In the genomic region with DNA sequence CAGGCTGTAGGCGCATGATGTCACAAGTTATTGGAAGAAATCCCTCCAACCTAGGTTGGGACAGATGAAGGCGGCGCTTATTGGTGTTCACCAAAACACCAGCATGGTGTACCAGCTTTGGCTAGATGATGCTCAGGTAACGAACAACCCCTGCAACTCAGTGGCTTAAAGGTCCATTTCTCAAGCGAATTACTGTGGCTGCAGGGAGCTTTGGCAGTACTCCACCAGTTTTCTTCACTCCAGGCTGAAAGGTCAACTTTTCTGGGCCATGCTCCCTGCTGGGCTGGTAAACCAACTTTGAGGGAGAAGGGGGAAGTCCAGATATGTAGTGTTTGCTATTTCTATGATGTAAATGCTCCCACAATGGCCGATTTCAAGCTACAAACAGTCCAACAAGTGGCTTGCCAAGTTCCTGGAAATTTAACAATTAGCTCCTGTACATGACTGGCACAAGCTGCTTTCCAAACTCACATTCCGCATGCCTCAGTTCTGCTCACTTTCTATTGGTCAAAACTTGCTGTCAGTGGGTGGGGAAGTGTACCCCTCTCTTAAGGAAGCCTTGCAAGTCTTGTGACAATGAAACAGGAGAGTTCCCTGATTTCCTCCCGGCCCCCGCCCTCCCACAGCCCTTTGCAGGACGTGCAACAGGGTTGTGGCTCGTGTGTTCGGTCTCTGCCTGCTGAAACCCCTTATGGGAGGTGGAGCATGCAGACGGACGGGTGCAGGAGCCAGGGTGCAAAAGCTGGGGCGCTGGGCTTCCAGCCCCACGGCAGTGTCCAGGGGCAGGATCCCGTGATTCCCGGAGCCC, we compare ENCODE assay signal across 8 cellular contexts. TPM values are rescaled to one million over a fixed set of nuclear protein-coding genes. Genes with fewer than 3 reads are reported as not detected.
A peak's percentile ranks its signal among the peaks of the same experiment; 100 is the strongest.
DNase-seq lines count a peak whose midpoint lies in the region; ATAC-seq and TF ChIP-seq lines count a peak whose summit lies in the region.

No MANE protein-coding gene starts in this region.

- no peaks in the 10 kb centered on the region for H3K9me3 Mint-ChIP-seq in activated CD4-positive, alpha-beta T cell treated with anti-CD3 and anti-CD28 coated beads for 36 hours (ENCODE audit: low read depth)
- no peaks in the 10 kb centered on the region for H3K9me3 Mint-ChIP-seq in endodermal cell
- H3K9me3 Mint-ChIP-seq in mesothelial cell of epicardium: peaks cover 6% of the 10 kb centered on the region

- no TSS peak for BruUV-seq in Panc1 (replicated peaks; lab: Mats Ljungman, UMichigan)

- H3K4me1 ChIP-seq in Panc1 (ENCODE audit: control insufficient read depth, insufficient read depth, low read length): peaks cover 14% of the 10 kb centered on the region
- H3K4me1 ChIP-seq in endodermal cell (ENCODE audit: control insufficient read depth, insufficient read depth, low read length): peaks cover 6% of the 10 kb centered on the region
- no peaks in the 10 kb centered on the region for H3K4me1 ChIP-seq in urinary bladder (ENCODE audit: insufficient read depth)

- H3K36me3 Mint-ChIP-seq in activated CD4-positive, alpha-beta T cell treated with anti-CD3 and anti-CD28 coated beads for 36 hours (ENCODE audit: low read depth): peaks cover 5% of the 10 kb centered on the region
- H3K36me3 Mint-ChIP-seq in endodermal cell (ENCODE audit: low read depth): peaks cover 21% of the 10 kb centered on the region
- H3K36me3 Mint-ChIP-seq in mesothelial cell of epicardium: peaks cover 25% of the 10 kb centered on the region

- peak overlapping the region; percentile 79 to 84 for H3K4me3 ChIP-seq in Panc1 (ENCODE audit: low read depth in 2 of 2, low read length in 2 of 2)
- H3K4me3 ChIP-seq in endodermal cell (ENCODE audit: low read length): peak overlapping the region; percentile 88
- H3K4me3 ChIP-seq in urinary bladder (ENCODE audit: low read depth, low read length): peak overlapping the region; percentile 63

- H3K4me3 Mint-ChIP-seq in activated CD4-positive, alpha-beta T cell treated with anti-CD3 and anti-CD28 coated beads for 36 hours: peak overlapping the region; percentile 85
- H3K4me3 Mint-ChIP-seq in endodermal cell (peak overlapping the region; percentile 77), mesothelial cell of epicardium (peak overlapping the region; percentile 91)

- H3K36me3 ChIP-seq in Panc1 (ENCODE audit: control insufficient read depth, insufficient read depth, low read length) (peaks cover 2% of the 10 kb centered on the region; the same call in 1 of the 2 replicates), endodermal cell (ENCODE audit: control insufficient read depth, insufficient read depth, low read length) (no peaks in the 10 kb centered on the region), urinary bladder (ENCODE audit: insufficient read depth) (no peaks in the 10 kb centered on the region)

- H3K9ac ChIP-seq in endodermal cell (ENCODE audit: extremely low read depth, low read length, poor library complexity, severe bottlenecking): peak overlapping the region; percentile 92

- H3K27me3 Mint-ChIP-seq in activated CD4-positive, alpha-beta T cell treated with anti-CD3 and anti-CD28 coated beads for 36 hours: peaks cover 2% of the 10 kb centered on the region
- H3K27me3 Mint-ChIP-seq in endodermal cell (ENCODE audit: insufficient read depth): no peaks in the 10 kb centered on the region
- no peaks in the 10 kb centered on the region for H3K27me3 Mint-ChIP-seq in mesothelial cell of epicardium (ENCODE audit: low read depth)

- peak overlapping the region; percentile 83 for H3K27ac Mint-ChIP-seq in activated CD4-positive, alpha-beta T cell treated with anti-CD3 and anti-CD28 coated beads for 36 hours
- H3K27ac Mint-ChIP-seq in endodermal cell (peak overlapping the region; percentile 93), mesothelial cell of epicardium (peak overlapping the region; percentile 98)

- TF ChIP-seq CTCF in Panc1 (IDR thresholded peaks at IDR 0.05) (no peak), endodermal cell (conservative IDR thresholded peaks at IDR 0.05) (no peak), mesothelial cell of epicardium (IDR thresholded peaks at IDR 0.05; ENCODE audit: unreplicated experiment) (no peak)

- CTCF ChIA-PET in activated CD4-positive, alpha-beta T cell treated with anti-CD3 and anti-CD28 coated beads for 36 hours (lab: Charles Lee): interaction anchor here (0.7 to 4.5 kb wide), 3 partner anchors 10 to 183 kb away, joined by 3 to 33 read pairs (median 9); partner anchors contain the start of gene AGGF1
- CTCF ChIA-PET in Panc1 (lab: Charles Lee): no interaction called here

- in situ Hi-C loops in Panc1 (cut with HindIII; ENCODE audit: low pct_unique_long_range_greater_than_20kb, low sequenced_read_pairs): no loop called here

- ATAC-seq in activated CD4-positive, alpha-beta T cell treated with anti-CD3 and anti-CD28 coated beads for 36 hours: no peak
- ATAC-seq in Panc1: no peak

- POLR2A ChIA-PET in activated CD4-positive, alpha-beta T cell treated with anti-CD3 and anti-CD28 coated beads for 36 hours (lab: Charles Lee): no interaction called here
- POLR2A ChIA-PET in Panc1 (lab: Charles Lee): interaction anchor here (0.6 kb wide), 1 partner anchor 719 kb away, joined by 4 read pairs; no protein-coding TSS in a partner anchor

- no peaks in the 10 kb centered on the region for H3K9me3 ChIP-seq in Panc1 (ENCODE audit: control insufficient read depth, insufficient read depth, low read depth, low read length)
- peaks cover 13% of the 10 kb centered on the region for H3K9me3 ChIP-seq in endodermal cell (ENCODE audit: control insufficient read depth, low read length)

- no peaks in the 10 kb centered on the region for H3K27me3 ChIP-seq in Panc1 (ENCODE audit: control insufficient read depth, insufficient read depth, low read length)
- H3K27me3 ChIP-seq in endodermal cell (ENCODE audit: control insufficient read depth, insufficient read depth, low read length, poor library complexity, severe bottlenecking): no peaks in the 10 kb centered on the region

- peaks cover 14% of the 10 kb centered on the region for H3K4me1 Mint-ChIP-seq in activated CD4-positive, alpha-beta T cell treated with anti-CD3 and anti-CD28 coated beads for 36 hours
- H3K4me1 Mint-ChIP-seq in endodermal cell (peaks cover 10% of the 10 kb centered on the region), mesothelial cell of epicardium (peaks cover 31% of the 10 kb centered on the region)

- H3K27ac ChIP-seq in Panc1 (ENCODE audit: low read length) (peak overlapping the region; percentile 94), endodermal cell (ENCODE audit: low read depth, low read length) (peak overlapping the region; percentile 96), urinary bladder (ENCODE audit: low read depth) (no peak overlapping the region)

- WGBS in endodermal cell (ENCODE audit: insufficient coverage in 1 of 2, insufficient read length in 1 of 2), 2 experiments: 75 to 76% methylated on average over 13 to 18 of the region's 18 CpGs
- 19% methylated on average over 18 of the region's 18 CpGs for WGBS in urinary bladder

- intact Hi-C loops in activated CD4-positive, alpha-beta T cell treated with anti-CD3 and anti-CD28 coated beads for 36 hours (cut with DNase I, micrococcal nuclease): loop anchor here (2.0 to 5.0 kb wide), 4 partner anchors 55 to 405 kb away; partner anchors contain the start of genes AGGF1 (in 2 of the 2) and WDR41 (in 1 of the 2)
- intact Hi-C loops in Panc1 (cut with micrococcal nuclease; ENCODE audit: unreplicated experiment): no loop called here

- DNase-seq in activated CD4-positive, alpha-beta T cell treated with anti-CD3 and anti-CD28 coated beads for 36 hours: peak; percentile 12
- DNase-seq in activated CD4-positive, alpha-beta T cell treated with anti-CD3 and anti-CD28 coated beads, Interleukin-2, amount 50 U/mL, for 4 hours: no peak
- no peak for DNase-seq in Panc1 (ENCODE audit: low read depth, low spot score)
- peak; percentile 72 for DNase-seq in endodermal cell
- DNase-seq in mesothelial cell of epicardium (ENCODE audit: low spot score in 2 of 2, unreplicated experiment in 2 of 2): no peak
- no peak for DNase-seq in activated gamma-delta T cell treated with Interleukin-2 at 50 U/mL for 16 hours
- no peak for DNase-seq in hepatic stellate cell (ENCODE audit: low spot score)

RNA-seq across cellular contexts. Expression of gene ZBED3, which starts 0.6 kb away (rescaled TPM):
- total RNA-seq in activated CD4-positive, alpha-beta T cell treated with anti-CD3 and anti-CD28 coated beads for 36 hours: 1 to 10 TPM; 2.2 to 2.9 TPM
- total RNA-seq in Panc1 (2021; ENCODE audit: unreplicated experiment) (6.8 TPM), endodermal cell (1 to 10 TPM; 5.3 to 5.6 TPM), mesothelial cell of epicardium (25.2 to 26.9 TPM (median 25.8 TPM) in 3 replicates), urinary bladder (4.7 TPM)
- 3.1 TPM for polyA plus RNA-seq in Panc1 (2012; ENCODE audit: insufficient read length)
- polyA plus RNA-seq in endodermal cell (2013, experiment 1 of 2): 7.4 TPM
- polyA plus RNA-seq in endodermal cell (2013, experiment 2 of 2): 6.4 TPM
- polyA plus RNA-seq in urinary bladder: 4.8 TPM

RNA-seq across cellular contexts. Expression of gene AGGF1, which starts 57.5 kb away (rescaled TPM):
- 10 to 100 TPM; 25.5 to 33.2 TPM for total RNA-seq in activated CD4-positive, alpha-beta T cell treated with anti-CD3 and anti-CD28 coated beads for 36 hours
- total RNA-seq in Panc1 (2021; ENCODE audit: unreplicated experiment): 23.1 TPM
- polyA plus RNA-seq in Panc1 (2012; ENCODE audit: insufficient read length): 16.8 TPM
- total RNA-seq in endodermal cell: 10 to 100 TPM; 20.8 to 24.4 TPM
- polyA plus RNA-seq in endodermal cell (2013, experiment 1 of 2): 18.2 TPM
- polyA plus RNA-seq in endodermal cell (2013, experiment 2 of 2): 17.9 TPM
- 20.9 to 21.2 TPM (median 21.0 TPM) in 3 replicates for total RNA-seq in mesothelial cell of epicardium
- total RNA-seq in urinary bladder: 35.8 TPM
- polyA plus RNA-seq in urinary bladder: 12.2 TPM

Comparison
In these comparisons a context has a peak if more than half of its experiments do, and no peak if none do; other contexts are left out.
1. DNase-seq: peak in activated CD4-positive, alpha-beta T cell treated with anti-CD3 and anti-CD28 coated beads for 36 hours (single experiment) and endodermal cell (single experiment); none in activated CD4-positive, alpha-beta T cell treated with anti-CD3 and anti-CD28 coated beads, Interleukin-2, amount 50 U/mL, for 4 hours (0 of 2), Panc1 (single experiment), mesothelial cell of epicardium (0 of 2), activated gamma-delta T cell treated with Interleukin-2 at 50 U/mL for 16 hours (single experiment) and hepatic stellate cell (single experiment).
2. Peak in every context shown above with its lines, with median percentiles within 50 percentile points of each other: H3K27ac Mint-ChIP-seq, H3K4me3 Mint-ChIP-seq and H3K4me3 ChIP-seq.